8 cellular contexts compared by ENCODE assay signal in the genomic region with DNA sequence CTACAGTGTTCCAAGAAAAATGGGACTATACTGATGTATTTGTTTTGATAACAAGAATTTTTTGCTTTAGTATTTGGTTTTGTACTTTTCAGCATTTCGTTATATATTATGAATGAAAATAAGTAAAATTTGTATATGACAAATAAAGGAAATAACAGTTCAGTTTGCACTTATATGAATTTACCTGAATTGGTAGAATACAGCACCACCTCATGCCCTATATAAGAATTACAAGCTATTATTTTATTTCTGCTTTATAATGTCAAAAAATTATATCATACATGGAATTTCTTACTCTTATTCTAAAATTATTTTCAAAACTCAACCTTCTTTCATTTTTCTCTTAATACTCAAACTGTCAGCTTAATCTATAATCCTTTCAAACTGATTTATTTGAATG. TPM values are rescaled to one million over a fixed set of nuclear protein-coding genes. Genes with fewer than 3 reads are reported as not detected.
DNase-seq lines count a peak whose midpoint lies in the region; ATAC-seq, FAIRE-seq and TF ChIP-seq lines count a peak whose summit lies in the region.

No MANE protein-coding gene starts in this region.

- H3K27me3 ChIP-seq in A673 (replicated peaks; ENCODE audit: insufficient read depth, low read depth, low read length, poor library complexity) (no peaks in the 10 kb centered on the region), GM06990 (replicated peaks; ENCODE audit: control insufficient read depth, insufficient read depth, low read length) (no peaks in the 10 kb centered on the region)

- no peaks in the 10 kb centered on the region for H3K4me1 ChIP-seq in A673 (ENCODE audit: insufficient read depth, low read length, poor library complexity, severe bottlenecking)

- POLR2A ChIA-PET in A673 (lab: Charles Lee; ENCODE audit: low non-redundant PET) = no interaction called here

- intact Hi-C loops in A673 (cut with micrococcal nuclease; ENCODE audit: unreplicated experiment) = loop anchor here (5.0 to 10.0 kb wide), 2 partner anchors 213 to 696 kb away; a partner anchor contains a TSS

- DNase-seq in A673 (ENCODE audit: low spot score) (peak; percentile 25), GM06990 (ENCODE audit: extremely low read depth, insufficient read length) (no peak), SK-MEL-5 (ENCODE audit: low read depth, low spot score) (peak; percentile 15), frontal cortex (ENCODE audit: low spot score in 2 of 2) (no peak)
- no peak for DNase-seq in stimulated activated CD4-positive, alpha-beta T cell treated with anti-CD3 and anti-CD28 coated beads, Interleukin-12 subunit alpha, Interleukin-12 subunit beta, amount 100 ng/mL, for 4 hours
- DNase-seq in activated T-cell treated with anti-CD3 and anti-CD28 coated beads, Interleukin-2, amount 50 U/mL, for 4 hours = no peak

- CTCF ChIA-PET in A673 (lab: Charles Lee) = interaction anchor here (0.6 to 1.0 kb wide), 3 partner anchors 20 to 696 kb away, joined by 3 to 4 read pairs (median 3); no protein-coding TSS in a partner anchor

- TF ChIP-seq CTCF in A673 (conservative IDR thresholded peaks at IDR 0.05; ENCODE audit: low read depth, low read length) (peak; percentile 68), GM06990 (IDR thresholded peaks at IDR 0.05; ENCODE audit: insufficient read depth, low read length, poor library complexity, severe bottlenecking) (peak; percentile 22)

- H3K36me3 Mint-ChIP-seq in activated T-cell treated with anti-CD3 and anti-CD28 coated beads, Interleukin-2, amount 50 U/mL, for 4 hours (ENCODE audit: insufficient read depth) = peaks cover 6% of the 10 kb centered on the region

- ATAC-seq in HG02571 (IDR thresholded peaks at IDR 0.05; ENCODE audit: unreplicated experiment) (no peak), HG03280 (IDR thresholded peaks at IDR 0.05; ENCODE audit: unreplicated experiment) (no peak)
- ATAC-seq in activated T-cell treated with anti-CD3 and anti-CD28 coated beads, Interleukin-2, amount 50 U/mL, for 4 hours = no peak

- H3K27ac ChIP-seq in A673 (ENCODE audit: low read depth, low read length, poor library complexity, severe bottlenecking) = no peak overlapping the region

- in situ Hi-C loops in SK-MEL-5 (cut with HindIII; ENCODE audit: low pct_unique_long_range_greater_than_20kb, low sequenced_read_pairs) = no loop called here

- no peaks in the 10 kb centered on the region for H3K9me3 ChIP-seq in A673 (ENCODE audit: low read depth, low read length, poor library complexity, severe bottlenecking)

- FAIRE-seq in frontal cortex (lab: Jason Lieb, UNC) = peak; percentile 93

- H3K36me3 ChIP-seq in A673 (ENCODE audit: insufficient read depth, low read length, poor library complexity, severe bottlenecking) (peaks cover 20% of the 10 kb centered on the region), GM06990 (ENCODE audit: control insufficient read depth, insufficient read depth, low read length) (no peaks in the 10 kb centered on the region; the same call in 1 of the 2 replicates)

- no TSS peak for BruUV-seq in A673 (replicated peaks; lab: Mats Ljungman, UMichigan)

- no peaks in the 10 kb centered on the region for H3K27me3 Mint-ChIP-seq in activated T-cell treated with anti-CD3 and anti-CD28 coated beads, Interleukin-2, amount 50 U/mL, for 4 hours (ENCODE audit: low read depth)

- no peaks in the 10 kb centered on the region for H3K4me1 Mint-ChIP-seq in activated T-cell treated with anti-CD3 and anti-CD28 coated beads, Interleukin-2, amount 50 U/mL, for 4 hours (ENCODE audit: low read depth)

- no peak overlapping the region for H3K4me3 Mint-ChIP-seq in activated T-cell treated with anti-CD3 and anti-CD28 coated beads, Interleukin-2, amount 50 U/mL, for 4 hours

- H3K4me3 ChIP-seq in A673 (ENCODE audit: low read depth, low read length, poor library complexity, severe bottlenecking) (no peak overlapping the region), GM06990 (replicated peaks; ENCODE audit: low read depth, low read length) (no peak overlapping the region)

- no peaks in the 10 kb centered on the region for H3K9me3 Mint-ChIP-seq in activated T-cell treated with anti-CD3 and anti-CD28 coated beads, Interleukin-2, amount 50 U/mL, for 4 hours

RNA-seq across cellular contexts. Expression of a gene that starts 14.6 kb away (rescaled TPM):
- total RNA-seq in A673 (2021) = 17.8 and 21.6 TPM in 2 replicates
- total RNA-seq in SK-MEL-5 (2014; rRNA removed; shearing (Covaris generic)) = 6.5 and 9.6 TPM in 2 replicates
- 4.5 and 4.8 TPM in 2 replicates for polyA plus RNA-seq in SK-MEL-5 (2015; cell fraction: cytosol; rRNA removed)
- 12.0 and 22.0 TPM in 2 replicates for polyA plus RNA-seq in SK-MEL-5 (2015; cell fraction: nucleus; rRNA removed)
- 42.4 TPM for total RNA-seq in frontal cortex
- total RNA-seq in activated T-cell treated with anti-CD3 and anti-CD28 coated beads, Interleukin-2, amount 50 U/mL, for 4 hours = 1 to 10 TPM; 4.3 to 6.9 (median 6.8) TPM

RNA-seq across cellular contexts. Expression of a gene that starts 14.9 kb away (rescaled TPM):
- total RNA-seq in A673 (2021) = 70.7 and 75.0 TPM in 2 replicates
- 48.6 and 51.5 TPM in 2 replicates for total RNA-seq in SK-MEL-5 (2014; rRNA removed; shearing (Covaris generic))
- polyA plus RNA-seq in SK-MEL-5 (2015; cell fraction: cytosol; rRNA removed) = 20.9 and 28.0 TPM in 2 replicates
- polyA plus RNA-seq in SK-MEL-5 (2015; cell fraction: nucleus; rRNA removed) = 75.0 and 89.5 TPM in 2 replicates
- 17.5 TPM for total RNA-seq in frontal cortex
- total RNA-seq in activated T-cell treated with anti-CD3 and anti-CD28 coated beads, Interleukin-2, amount 50 U/mL, for 4 hours = 10 to 100 TPM; 29.7 to 33.8 (median 32.9) TPM

RNA-seq across cellular contexts. Expression of a gene that starts 55.3 kb away (rescaled TPM):
- total RNA-seq in A673 (2021) = 10.7 and 12.1 TPM in 2 replicates
- 79.5 and 79.8 TPM in 2 replicates for total RNA-seq in SK-MEL-5 (2014; rRNA removed; shearing (Covaris generic))
- polyA plus RNA-seq in SK-MEL-5 (2015; cell fraction: cytosol; rRNA removed) = 64.9 and 71.8 TPM in 2 replicates
- polyA plus RNA-seq in SK-MEL-5 (2015; cell fraction: nucleus; rRNA removed) = 20.0 and 22.5 TPM in 2 replicates
- total RNA-seq in frontal cortex = 17.9 TPM
- 10 to 100 TPM; 21.0 to 25.6 (median 23.8) TPM for total RNA-seq in activated T-cell treated with anti-CD3 and anti-CD28 coated beads, Interleukin-2, amount 50 U/mL, for 4 hours

Comparison
In these comparisons a context has a peak if more than half of its experiments do, and no peak if none do; other contexts are left out.
1. DNase-seq: peak in A673 (single experiment) and SK-MEL-5 (single experiment); none in GM06990 (single experiment), frontal cortex (0 of 2), stimulated activated CD4-positive, alpha-beta T cell treated with anti-CD3 and anti-CD28 coated beads, Interleukin-12 subunit alpha, Interleukin-12 subunit beta, amount 100 ng/mL, for 4 hours (single experiment) and activated T-cell treated with anti-CD3 and anti-CD28 coated beads, Interleukin-2, amount 50 U/mL, for 4 hours (single experiment).